ENCODE assay signal across 8 cellular contexts in the genomic region with DNA sequence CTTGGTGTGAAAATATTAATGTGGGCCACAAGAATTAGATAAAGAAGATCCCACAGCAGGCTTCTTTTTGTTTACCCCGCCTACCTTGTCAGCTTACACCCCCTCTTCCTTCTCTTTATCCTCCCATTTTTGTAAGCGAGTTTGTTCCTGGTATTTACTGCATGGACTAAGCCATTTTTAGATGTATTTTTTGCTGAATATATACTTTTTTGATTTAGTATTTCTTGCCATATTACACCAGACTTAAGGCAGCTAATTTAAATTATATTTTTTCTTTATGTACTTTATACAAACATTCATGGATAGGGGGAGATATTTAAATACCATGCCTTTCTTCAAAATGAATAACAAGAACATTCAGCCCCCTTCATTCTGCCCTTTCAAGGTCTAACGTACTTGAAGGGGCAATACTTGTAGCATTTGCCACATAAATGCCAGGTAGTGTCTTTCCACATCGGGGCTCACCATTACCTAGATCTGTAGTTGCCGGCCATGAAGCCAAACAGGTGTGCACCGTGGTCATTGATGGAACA.
DNase-seq lines count a peak whose midpoint lies in the region; ATAC-seq lines count a peak whose summit lies in the region.

No MANE protein-coding gene starts in this region.

- H3K27me3 ChIP-seq in CD8-positive, alpha-beta memory T cell (ENCODE audit: insufficient read depth, low read length, poor library complexity, severe bottlenecking), result no peaks in the 10 kb centered on the region
- H3K27me3 ChIP-seq in NT2/D1 (ENCODE audit: insufficient read depth, insufficient read length), result no peaks in the 10 kb centered on the region
- no peaks in the 10 kb centered on the region for H3K27me3 ChIP-seq in neuron (ENCODE audit: insufficient read depth, low read length)

- peak overlapping the region; percentile 54 for H3K27ac ChIP-seq in CD8-positive, alpha-beta memory T cell (ENCODE audit: low read depth, low read length)

- H3K27ac Mint-ChIP-seq in CD8-positive, alpha-beta memory T cell, result peak overlapping the region; percentile 73 to 92 (median 88)
- peak overlapping the region; percentile 87 to 98 for H3K27ac Mint-ChIP-seq in effector memory CD8-positive, alpha-beta T cell

- peak overlapping the region; percentile 91 for H2AFZ ChIP-seq in neuron (ENCODE audit: low read depth, low read length)

- H3K36me3 Mint-ChIP-seq in CD8-positive, alpha-beta memory T cell, result peaks cover 0 to 4% (median 0%) of the 10 kb centered on the region in 3 donors
- peaks cover 15% of the 10 kb centered on the region for H3K36me3 Mint-ChIP-seq in effector memory CD8-positive, alpha-beta T cell (ENCODE audit: insufficient read depth)

- H3K4me3 Mint-ChIP-seq in CD8-positive, alpha-beta memory T cell, result peak overlapping the region; percentile 84 to 96 (median 89)
- peak overlapping the region; percentile 89 to 94 for H3K4me3 Mint-ChIP-seq in effector memory CD8-positive, alpha-beta T cell

- H3K9ac ChIP-seq in NT2/D1 (ENCODE audit: insufficient read length, low read depth), result peak overlapping the region; percentile 72

- no peaks in the 10 kb centered on the region for H3K36me3 ChIP-seq in CD8-positive, alpha-beta memory T cell (ENCODE audit: insufficient read depth, low read length)
- H3K36me3 ChIP-seq in NT2/D1 (ENCODE audit: insufficient read depth, insufficient read length, low read length) (no peaks in the 10 kb centered on the region), neuron (ENCODE audit: insufficient read depth, low read length) (no peaks in the 10 kb centered on the region)

- CTCF ChIA-PET in CD8-positive, alpha-beta memory T cell (lab: Charles Lee), result interaction anchor here (0.9 to 2.8 kb wide), 2 partner anchors 13 to 16 kb away, joined by 3 to 15 read pairs; no protein-coding TSS in a partner anchor

- peaks cover 18% of the 10 kb centered on the region for H3K4me1 ChIP-seq in CD8-positive, alpha-beta memory T cell (ENCODE audit: insufficient read depth, low read length)
- H3K4me1 ChIP-seq in NT2/D1 (ENCODE audit: insufficient read depth, insufficient read length) (peaks cover 2% of the 10 kb centered on the region), neuron (ENCODE audit: insufficient read depth, low read length) (peaks cover 35% of the 10 kb centered on the region)

- H3K9me3 ChIP-seq in CD8-positive, alpha-beta memory T cell (ENCODE audit: low read length), result no peaks in the 10 kb centered on the region
- no peaks in the 10 kb centered on the region for H3K9me3 ChIP-seq in NT2/D1 (ENCODE audit: insufficient read depth, low read length)
- H3K9me3 ChIP-seq in neuron (ENCODE audit: low read length), result no peaks in the 10 kb centered on the region

- POLR2A ChIA-PET in CD8-positive, alpha-beta memory T cell (lab: Charles Lee), result no interaction called here

- H3K9me3 Mint-ChIP-seq in CD8-positive, alpha-beta memory T cell, result no peaks in the 10 kb centered on the region
- H3K9me3 Mint-ChIP-seq in effector memory CD8-positive, alpha-beta T cell, result no peaks in the 10 kb centered on the region

- no peak for DNase-seq in CD8-positive, alpha-beta memory T cell
- DNase-seq in NT2/D1 (ENCODE audit: low read depth, low spot score) (no peak), hippocampal formation (lab: John Stamatoyannopoulos, UW) (no peak), Ammon's horn (ENCODE audit: low spot score) (no peak)
- no peak for DNase-seq in effector memory CD8-positive, alpha-beta T cell

- no peak for ATAC-seq in effector memory CD8-positive, alpha-beta T cell (replicated peaks)
- ATAC-seq in HG03469 (IDR thresholded peaks at IDR 0.05; ENCODE audit: unreplicated experiment), result no peak
- no peak for ATAC-seq in GM21367 (IDR thresholded peaks at IDR 0.05; ENCODE audit: unreplicated experiment)

- peaks cover 0 to 3% of the 10 kb centered on the region in 2 donors for H3K27me3 Mint-ChIP-seq in CD8-positive, alpha-beta memory T cell
- peaks cover 0 to 6% of the 10 kb centered on the region in 2 donors for H3K27me3 Mint-ChIP-seq in effector memory CD8-positive, alpha-beta T cell

- H3K4me3 ChIP-seq in CD8-positive, alpha-beta memory T cell (ENCODE audit: low read length), result peak overlapping the region; percentile 52
- H3K4me3 ChIP-seq in NT2/D1 (ENCODE audit: insufficient read length, low read depth) (peak overlapping the region; percentile 53), neuron (ENCODE audit: low read length) (peak overlapping the region; percentile 76)

- peaks cover 41 to 51% (median 47%) of the 10 kb centered on the region in 3 donors for H3K4me1 Mint-ChIP-seq in CD8-positive, alpha-beta memory T cell
- peaks cover 23% of the 10 kb centered on the region in 2 donors for H3K4me1 Mint-ChIP-seq in effector memory CD8-positive, alpha-beta T cell (ENCODE audit: low read depth in 2 of 2)
